In genomic region chr11:16403851-16404250, GRCh38 we compare ENCODE assay signal across 1 cellular context.
TF ChIP-seq lines count a peak whose summit lies in the region.

No MANE protein-coding gene starts in this region.

TF ChIP-seq in GM23338, 12 proteins besides CTCF, POLR2A, EP300 and RAD21 (continued from another document):
- no peak for TF ChIP-seq ZNF462 (CRISPR knock-in tag; IDR thresholded peaks at IDR 0.05)
TF ChIP-seq in GM23338: peak in this region for 0.
